Comparison of ENCODE assay signal across 8 cellular contexts in genomic region chrX:71652405-71652804, GRCh38. TPM values are rescaled to one million over a fixed set of nuclear protein-coding genes. Genes with fewer than 3 reads are reported as not detected.
DNase-seq lines count a peak whose midpoint lies in the region; ATAC-seq and TF ChIP-seq lines count a peak whose summit lies in the region.

No MANE protein-coding gene starts in this region.

- no peak overlapping the region for H3K27ac Mint-ChIP-seq in activated naive CD8-positive, alpha-beta T cell treated with anti-CD3 and anti-CD28 coated beads, Interleukin-2, amount 50 U/mL, for 24 hours

- H3K4me3 ChIP-seq in Panc1 (ENCODE audit: low read depth in 2 of 2, low read length in 2 of 2) = no peak overlapping the region
- H3K4me3 ChIP-seq in gastrocnemius medialis = no peak overlapping the region

- DNase-seq in DMS79 (lab: John Stamatoyannopoulos, UW) (peak; percentile 20), HT1080 (ENCODE audit: low read depth) (peak; percentile 36), Panc1 (ENCODE audit: low read depth, low spot score) (peak; percentile 47), left ventricle myocardium superior (no peak), gastrocnemius medialis (peak in 1 of 2 donors; percentile 18)
- DNase-seq in activated naive CD8-positive, alpha-beta T cell treated with anti-CD3 and anti-CD28 coated beads, Interleukin-2, amount 50 U/mL, for 24 hours = peak; percentile 52

- H3K36me3 ChIP-seq in Panc1 (ENCODE audit: control insufficient read depth, insufficient read depth, low read length) (no peaks in the 10 kb centered on the region), gastrocnemius medialis (no peaks in the 10 kb centered on the region)

- intact Hi-C loops in Panc1 (cut with micrococcal nuclease; ENCODE audit: unreplicated experiment) (no loop called here), left ventricle myocardium superior (cut with micrococcal nuclease) (no loop called here), gastrocnemius medialis (cut with DNase I; ENCODE audit: low total_unique reads) (no loop called here)

- peaks cover 3% of the 10 kb centered on the region for H3K27me3 Mint-ChIP-seq in activated naive CD8-positive, alpha-beta T cell treated with anti-CD3 and anti-CD28 coated beads, Interleukin-2, amount 50 U/mL, for 24 hours

- TF ChIP-seq POLR2A in gastrocnemius medialis (IDR thresholded peaks at IDR 0.05) = no peak

- no peaks in the 10 kb centered on the region for H3K9me3 ChIP-seq in Panc1 (ENCODE audit: control insufficient read depth, insufficient read depth, low read depth, low read length)
- no peaks in the 10 kb centered on the region for H3K9me3 ChIP-seq in gastrocnemius medialis

- no peak overlapping the region for H3K4me3 Mint-ChIP-seq in activated naive CD8-positive, alpha-beta T cell treated with anti-CD3 and anti-CD28 coated beads, Interleukin-2, amount 50 U/mL, for 24 hours

- H3K36me3 Mint-ChIP-seq in activated naive CD8-positive, alpha-beta T cell treated with anti-CD3 and anti-CD28 coated beads, Interleukin-2, amount 50 U/mL, for 24 hours (ENCODE audit: low read depth) = no peaks in the 10 kb centered on the region

- H3K27me3 ChIP-seq in Panc1 (ENCODE audit: control insufficient read depth, insufficient read depth, low read length) = no peaks in the 10 kb centered on the region
- no peaks in the 10 kb centered on the region for H3K27me3 ChIP-seq in gastrocnemius medialis

- 0 out of 2 replicates have a peak, but pooled peaks have one; percentile 71 for ATAC-seq in Panc1
- ATAC-seq in activated naive CD8-positive, alpha-beta T cell treated with anti-CD3 and anti-CD28 coated beads, Interleukin-2, amount 50 U/mL, for 24 hours = peak; percentile 62
- peak; percentile 51 for ATAC-seq in left ventricle myocardium superior
- peak in 1 of 2 donors; percentile 70 for ATAC-seq in gastrocnemius medialis
- ATAC-seq in HG02970 (IDR thresholded peaks at IDR 0.05; ENCODE audit: low FRiP score, unreplicated experiment) = no peak
- no peak for ATAC-seq in HG02571 (IDR thresholded peaks at IDR 0.05; ENCODE audit: unreplicated experiment)

- H3K4me1 ChIP-seq in Panc1 (ENCODE audit: control insufficient read depth, insufficient read depth, low read length) = no peaks in the 10 kb centered on the region
- no peaks in the 10 kb centered on the region for H3K4me1 ChIP-seq in gastrocnemius medialis

- POLR2A ChIA-PET in Panc1 (lab: Charles Lee) = no interaction called here

- in situ Hi-C loops in Panc1 (cut with HindIII; ENCODE audit: low pct_unique_long_range_greater_than_20kb, low sequenced_read_pairs) (no loop called here), gastrocnemius medialis (cut with MboI; ENCODE audit: low sequenced_read_pairs in 4 of 4) (no loop called here)

- H3K27ac ChIP-seq in Panc1 (ENCODE audit: low read length) (no peak overlapping the region), gastrocnemius medialis (no peak overlapping the region)

- no peaks in the 10 kb centered on the region for H3K9me3 Mint-ChIP-seq in activated naive CD8-positive, alpha-beta T cell treated with anti-CD3 and anti-CD28 coated beads, Interleukin-2, amount 50 U/mL, for 24 hours

- TF ChIP-seq CTCF in Panc1 (IDR thresholded peaks at IDR 0.05) = peak; percentile 79
- peak in 3 of 5 experiments; percentile 42 to 56 (median 48) for TF ChIP-seq CTCF in gastrocnemius medialis (IDR thresholded peaks at IDR 0.05 in 4 of 5, conservative IDR thresholded peaks at IDR 0.05 in 1 of 5)

- CTCF ChIA-PET in Panc1 (lab: Charles Lee) = interaction anchor here (0.9 kb wide), 1 partner anchor 34 kb away, joined by 3 read pairs; the partner anchor contains the start of gene CXCR3

- peaks cover 26% of the 10 kb centered on the region for H3K4me1 Mint-ChIP-seq in activated naive CD8-positive, alpha-beta T cell treated with anti-CD3 and anti-CD28 coated beads, Interleukin-2, amount 50 U/mL, for 24 hours

- BruUV-seq in Panc1 (replicated peaks; lab: Mats Ljungman, UMichigan) = no TSS peak

RNA-seq across cellular contexts. Expression of gene CXCR3, which starts 34.1 kb away (rescaled TPM):
- total RNA-seq in HT1080 (2014; rRNA removed; shearing (Covaris generic)) = not detected in 2 replicates
- polyA plus RNA-seq in HT1080 (2015; cell fraction: cytosol; rRNA removed) = 0.05 and 0.06 TPM in 2 replicates
- not detected in 2 replicates for polyA plus RNA-seq in HT1080 (2015; cell fraction: nucleus; rRNA removed)
- total RNA-seq in Panc1 (2021; ENCODE audit: unreplicated experiment) = not detected
- polyA plus RNA-seq in Panc1 (2012; ENCODE audit: insufficient read length) = not detected
- total RNA-seq in left ventricle myocardium superior = 0.20 TPM
- total RNA-seq in gastrocnemius medialis = not detected

Comparison
In these comparisons a context has a peak if more than half of its experiments do, and no peak if none do; other contexts are left out.
1. ATAC-seq: peak in Panc1 (single experiment), activated naive CD8-positive, alpha-beta T cell treated with anti-CD3 and anti-CD28 coated beads, Interleukin-2, amount 50 U/mL, for 24 hours (single experiment) and left ventricle myocardium superior (single experiment); none in HG02970 (single experiment) and HG02571 (single experiment).